1 cellular context compared by ENCODE assay signal in genomic region chr9:90420211-90420610, GRCh38.
TF ChIP-seq lines count a peak whose summit lies in the region.

No MANE protein-coding gene starts in this region.

TF ChIP-seq in H1, 55 proteins besides CTCF, POLR2A, EP300 and RAD21 (continued from another document):
- TF ChIP-seq KDM4A (IDR thresholded peaks at IDR 0.05; ENCODE audit: low read depth, low read length, severe bottlenecking) (no peak), RBBP5 (IDR thresholded peaks at IDR 0.05; ENCODE audit: borderline replicate concordance, low read depth, low read length) (no peak), TAF1 (IDR thresholded peaks at IDR 0.05; ENCODE audit: low read depth, low read length) (no peak), USF2 (IDR thresholded peaks at IDR 0.05; ENCODE audit: low read length) (no peak), KDM1A (IDR thresholded peaks at IDR 0.05; ENCODE audit: borderline replicate concordance, low read length) (no peak), CHD7 (IDR thresholded peaks at IDR 0.05; ENCODE audit: insufficient replicate concordance, low read length) (no peak), CHD1 (IDR thresholded peaks at IDR 0.05; ENCODE audit: low read depth, low read length) (no peak), ATF3 (IDR thresholded peaks at IDR 0.05; ENCODE audit: insufficient read depth, low read depth, low read length) (no peak)
